In the genomic region with DNA sequence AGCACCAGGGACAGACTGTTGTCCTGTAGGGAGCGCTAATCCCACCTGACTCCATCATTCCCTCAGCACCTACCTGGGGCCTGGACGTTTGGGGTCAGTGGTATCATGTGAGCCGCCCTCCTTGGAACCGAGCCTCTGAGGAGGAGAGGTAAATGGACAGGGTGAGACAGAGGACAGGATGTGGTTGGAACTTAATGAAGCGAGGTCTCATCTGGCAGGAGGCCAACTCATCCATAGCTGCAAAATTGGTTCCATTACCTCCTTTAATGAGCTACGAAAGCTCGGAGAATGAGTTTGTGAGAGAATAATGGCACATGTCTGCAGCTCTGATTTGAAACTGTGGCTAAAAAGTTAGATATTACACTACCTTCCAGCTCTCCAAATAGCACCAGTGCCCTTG, we compare ENCODE assay signal across 1 cellular context.
TF ChIP-seq lines count a peak whose summit lies in the region.

No MANE protein-coding gene starts in this region.

TF ChIP-seq in HepG2, 621 proteins besides CTCF, POLR2A, EP300 and RAD21:
- TF ChIP-seq NFKBIZ (CRISPR knock-in tag; IDR thresholded peaks at IDR 0.05) = no peak
- no peak for TF ChIP-seq TCF12 (IDR thresholded peaks at IDR 0.05)
- TF ChIP-seq TCF12 (CRISPR knock-in tag; IDR thresholded peaks at IDR 0.05) = no peak
- TF ChIP-seq ZNF235 (CRISPR knock-in tag; IDR thresholded peaks at IDR 0.05; ENCODE audit: borderline replicate concordance) = no peak
- TF ChIP-seq TBP (CRISPR knock-in tag; IDR thresholded peaks at IDR 0.05) = no peak
- TF ChIP-seq, protein P1, sequence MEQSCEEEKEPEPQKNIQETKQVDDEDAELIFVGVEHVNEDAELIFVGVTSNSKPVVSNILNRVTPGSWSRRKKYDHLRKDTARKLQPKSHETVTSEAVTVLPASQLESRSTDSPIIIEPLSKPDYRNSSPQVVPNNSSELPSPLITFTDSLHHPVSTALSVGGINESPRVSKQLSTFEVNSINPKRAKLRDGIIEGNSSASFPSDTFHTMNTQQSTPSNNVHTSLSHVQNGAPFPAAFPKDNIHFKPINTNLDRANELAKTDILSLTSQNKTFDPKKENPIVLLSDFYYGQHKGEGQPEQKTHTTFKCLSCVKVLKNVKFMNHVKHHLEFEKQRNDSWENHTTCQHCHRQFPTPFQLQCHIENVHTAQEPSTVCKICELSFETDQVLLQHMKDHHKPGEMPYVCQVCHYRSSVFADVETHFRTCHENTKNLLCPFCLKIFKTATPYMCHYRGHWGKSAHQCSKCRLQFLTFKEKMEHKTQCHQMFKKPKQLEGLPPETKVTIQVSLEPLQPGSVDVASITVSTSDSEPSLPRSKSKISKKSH (CRISPR knock-in tag; IDR thresholded peaks at IDR 0.05; ENCODE audit: borderline replicate concordance) = no peak
- TF ChIP-seq SCMH1 (CRISPR knock-in tag; IDR thresholded peaks at IDR 0.05; ENCODE audit: borderline replicate concordance) = no peak
- no peak for TF ChIP-seq ZNF224 (CRISPR knock-in tag; IDR thresholded peaks at IDR 0.05)
- no peak for TF ChIP-seq MIXL1 (CRISPR knock-in tag; IDR thresholded peaks at IDR 0.05)
